ENCODE assay signal across 8 cellular contexts in genomic region chr12:49741882-49742620, GRCh38. TPM values are rescaled to one million over a fixed set of nuclear protein-coding genes. Genes with fewer than 3 reads are reported as not detected.
A peak's percentile ranks its signal among the peaks of the same experiment; 100 is the strongest.
DNase-seq lines count a peak whose midpoint lies in the region; ATAC-seq and TF ChIP-seq lines count a peak whose summit lies in the region.

No MANE protein-coding gene starts in this region.

- intact Hi-C loops in activated CD4-positive, alpha-beta T cell treated with anti-CD3 and anti-CD28 coated beads for 36 hours (cut with DNase I, micrococcal nuclease): loop anchor here (1.0 to 10.0 kb wide), 18 partner anchors 8 to 813 kb away; partner anchors contain the start of genes BCDIN3D (in 2 of the 2), FMNL3 (in 2 of the 2), NCKAP5L (in 2 of the 2) and TUBA1C (in 2 of the 2)

- H3K4me1 Mint-ChIP-seq in activated CD4-positive, alpha-beta T cell treated with anti-CD3 and anti-CD28 coated beads for 36 hours: peaks cover 53% of the 10 kb centered on the region
- H3K4me1 Mint-ChIP-seq in chondrocyte (ENCODE audit: low read depth): peaks cover 42% of the 10 kb centered on the region

- CTCF ChIA-PET in activated CD4-positive, alpha-beta T cell treated with anti-CD3 and anti-CD28 coated beads for 36 hours (lab: Charles Lee): interaction anchor here (0.6 to 4.1 kb wide), 50 partner anchors 8 to 749 kb away, joined by 3 to 39 read pairs (median 5); partner anchors contain the start of gene NCKAP5L

- POLR2A ChIA-PET in activated CD4-positive, alpha-beta T cell treated with anti-CD3 and anti-CD28 coated beads for 36 hours (lab: Charles Lee): interaction anchor here (0.7 to 1.9 kb wide), 19 partner anchors 8 to 375 kb away, joined by 3 to 15 read pairs (median 7); partner anchors contain the start of genes BCDIN3D, NCKAP5L, PRPF40B and SPATS2

- no peak for TF ChIP-seq CTCF in chondrocyte (IDR thresholded peaks at IDR 0.05)

- peak overlapping the region; percentile 100 for H3K27ac Mint-ChIP-seq in activated CD4-positive, alpha-beta T cell treated with anti-CD3 and anti-CD28 coated beads for 36 hours
- H3K27ac Mint-ChIP-seq in chondrocyte (ENCODE audit: unreplicated experiment): peak overlapping the region; percentile 98

- H3K4me3 Mint-ChIP-seq in activated CD4-positive, alpha-beta T cell treated with anti-CD3 and anti-CD28 coated beads for 36 hours: peak overlapping the region; percentile 89
- peak overlapping the region; percentile 99 for H3K4me3 Mint-ChIP-seq in chondrocyte (ENCODE audit: unreplicated experiment)

- no peaks in the 10 kb centered on the region for H3K9me3 Mint-ChIP-seq in activated CD4-positive, alpha-beta T cell treated with anti-CD3 and anti-CD28 coated beads for 36 hours (ENCODE audit: low read depth)
- no peaks in the 10 kb centered on the region for H3K9me3 Mint-ChIP-seq in chondrocyte (ENCODE audit: low read depth)

- H3K27me3 Mint-ChIP-seq in activated CD4-positive, alpha-beta T cell treated with anti-CD3 and anti-CD28 coated beads for 36 hours: no peaks in the 10 kb centered on the region
- no peaks in the 10 kb centered on the region for H3K27me3 Mint-ChIP-seq in chondrocyte (ENCODE audit: low read depth)

- peak; percentile 58 for ATAC-seq in HG02973 (IDR thresholded peaks at IDR 0.05; ENCODE audit: unreplicated experiment)
- ATAC-seq in activated CD4-positive, alpha-beta T cell treated with anti-CD3 and anti-CD28 coated beads for 36 hours: peak; percentile 72

- DNase-seq in NCI-H1436 (lab: John Stamatoyannopoulos, UW) (peak; percentile 46), NCI-H1436 treated with DMSO at 0.1 percent for 48 hours (lab: John Stamatoyannopoulos, UW) (no peak), NCI-H2196 (lab: John Stamatoyannopoulos, UW; ENCODE audit: unreplicated experiment) (peak; percentile 85), chondrocyte (ENCODE audit: low spot score) (peak; percentile 96), left kidney (ENCODE audit: low read depth, low spot score) (peak; percentile 88)
- peak; percentile 95 for DNase-seq in activated CD4-positive, alpha-beta T cell treated with anti-CD3 and anti-CD28 coated beads for 36 hours
- peak; percentile 79 for DNase-seq in stimulated activated CD4-positive, alpha-beta T cell treated with anti-CD3 and anti-CD28 coated beads, Interleukin-2, amount 100 ng/mL, for 4 hours (ENCODE audit: low read depth)

- H3K36me3 Mint-ChIP-seq in activated CD4-positive, alpha-beta T cell treated with anti-CD3 and anti-CD28 coated beads for 36 hours (ENCODE audit: low read depth): peaks cover 39% of the 10 kb centered on the region
- H3K36me3 Mint-ChIP-seq in chondrocyte (ENCODE audit: low read depth): no peaks in the 10 kb centered on the region

RNA-seq across cellular contexts. Expression of gene TMBIM6, which starts 0.7 kb away (rescaled TPM):
- total RNA-seq in activated CD4-positive, alpha-beta T cell treated with anti-CD3 and anti-CD28 coated beads for 36 hours: 100 to 1,000 TPM; 378 to 450 TPM
- 321 to 344 TPM (median 335 TPM) in 3 replicates for total RNA-seq in chondrocyte

RNA-seq across cellular contexts. Expression of gene FMNL3, which starts 34.8 kb away (rescaled TPM):
- total RNA-seq in activated CD4-positive, alpha-beta T cell treated with anti-CD3 and anti-CD28 coated beads for 36 hours: 10 to 100 TPM; 23.2 to 24.3 TPM
- total RNA-seq in chondrocyte: 49.4 to 55.8 TPM (median 55.6 TPM) in 3 replicates
